9 cellular contexts compared by ENCODE assay signal in the genomic region with DNA sequence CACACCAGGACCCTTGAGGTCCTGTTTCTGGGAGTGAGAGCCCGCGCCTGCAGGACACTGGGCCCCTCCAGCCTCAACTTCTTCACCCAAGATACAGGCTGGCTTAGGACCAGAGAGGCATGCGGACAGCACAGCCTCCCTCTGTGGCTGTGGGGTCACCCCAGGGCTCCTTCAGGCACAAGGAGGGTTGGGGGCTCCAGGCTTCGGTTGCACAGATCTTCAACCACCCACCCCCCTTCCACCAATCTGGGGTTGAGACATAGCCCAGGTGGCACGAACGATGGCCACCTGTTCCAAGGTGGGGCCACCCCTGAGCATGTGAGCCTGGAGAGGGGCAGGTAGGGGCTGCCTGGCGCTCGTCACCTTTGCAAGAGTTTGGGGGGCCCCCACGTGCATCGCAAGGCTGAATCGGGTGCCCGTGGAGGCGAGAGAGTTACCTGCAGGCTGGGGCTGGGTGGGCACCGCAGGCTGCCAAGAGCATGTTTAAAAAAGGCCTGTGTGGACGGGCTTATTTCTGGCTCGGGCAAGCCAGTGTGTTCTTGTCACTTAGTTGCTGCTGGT. TPM values are rescaled to one million over a fixed set of nuclear protein-coding genes. Genes with fewer than 3 reads are reported as not detected.
A peak's percentile ranks its signal among the peaks of the same experiment; 100 is the strongest.
DNase-seq lines count a peak whose midpoint lies in the region; ATAC-seq and TF ChIP-seq lines count a peak whose summit lies in the region.
"Had no signal": no experiment of that assay in that cellular context is flagged by ENCODE, and none has a peak within 500 bp of the region (broad histone marks: within the 10 kb centered on the region; RNA-seq: fewer than 3 reads in every experiment).

No MANE protein-coding gene starts in this region.

- H3K27me3 ChIP-seq in CD4-positive, alpha-beta memory T cell (ENCODE audit: insufficient read depth, low read length), result no peaks in the 10 kb centered on the region
- no peaks in the 10 kb centered on the region for H3K27me3 ChIP-seq in OCI-LY3 (ENCODE audit: low read depth, low read length)

- H3K4me3 Mint-ChIP-seq in CD4-positive, alpha-beta memory T cell, result peak overlapping the region; percentile 76 to 86 (median 80)
- peak overlapping the region; percentile 68 for H3K4me3 Mint-ChIP-seq in osteocyte (ENCODE audit: unreplicated experiment)

- H3K9me3 ChIP-seq in CD4-positive, alpha-beta memory T cell (ENCODE audit: control insufficient read depth in 1 of 2, low read length in 2 of 2), result no peaks in the 10 kb centered on the region
- H3K9me3 ChIP-seq in OCI-LY3 (ENCODE audit: insufficient read depth, low read length), result no peaks in the 10 kb centered on the region

- ATAC-seq in GM18858 (IDR thresholded peaks at IDR 0.05; ENCODE audit: unreplicated experiment), result no peak
- no peak for ATAC-seq in GM21786 (IDR thresholded peaks at IDR 0.05; ENCODE audit: unreplicated experiment)

- intact Hi-C loops in CD4-positive, alpha-beta memory T cell (cut with micrococcal nuclease), result loop anchor here (5.0 kb wide), 2 partner anchors 110 to 700 kb away; a partner anchor contains a TSS

- no peak for TF ChIP-seq CTCF in OCI-LY3 (IDR thresholded peaks at IDR 0.05; ENCODE audit: low read depth, low read length)
- TF ChIP-seq CTCF in epithelial cell of esophagus (IDR thresholded peaks at IDR 0.05; ENCODE audit: insufficient read depth, low read depth, low read length, missing control alignments), result no peak
- no peak for TF ChIP-seq CTCF in osteocyte (IDR thresholded peaks at IDR 0.05)

- peak overlapping the region in 5 of 7 donors; percentile 48 to 82 (median 69) for H3K27ac Mint-ChIP-seq in CD4-positive, alpha-beta memory T cell
- H3K27ac Mint-ChIP-seq in osteocyte (ENCODE audit: unreplicated experiment), result no peak overlapping the region

- H3K27ac ChIP-seq in CD4-positive, alpha-beta memory T cell (ENCODE audit: low read depth, low read length), result peak overlapping the region; percentile 48
- no peak overlapping the region for H3K27ac ChIP-seq in OCI-LY3 (ENCODE audit: low read length)

- H3K4me1 Mint-ChIP-seq in CD4-positive, alpha-beta memory T cell, result peaks cover 15 to 64% (median 44%) of the 10 kb centered on the region in 4 donors
- H3K4me1 Mint-ChIP-seq in osteocyte (ENCODE audit: unreplicated experiment), result peaks cover 29% of the 10 kb centered on the region

- peaks cover 30% of the 10 kb centered on the region for H4K20me1 ChIP-seq in OCI-LY3 (ENCODE audit: insufficient read depth, low read length)

- H3K9me3 Mint-ChIP-seq in CD4-positive, alpha-beta memory T cell, result peaks cover 0 to 2% (median 0%) of the 10 kb centered on the region in 8 donors
- H3K9me3 Mint-ChIP-seq in osteocyte (ENCODE audit: unreplicated experiment), result no peaks in the 10 kb centered on the region

- no peak for DNase-seq in CD4-positive, alpha-beta memory T cell
- DNase-seq in epithelial cell of esophagus (ENCODE audit: low read depth) (no peak), osteocyte (ENCODE audit: extremely low spot score, unreplicated experiment) (no peak), cerebellar nuclear complex (lab: John Stamatoyannopoulos, UW) (no peak), NCI-H526 (lab: John Stamatoyannopoulos, UW) (no peak)
- DNase-seq: NCI-H146 had no signal

- peaks cover 61% of the 10 kb centered on the region for H3K4me1 ChIP-seq in CD4-positive, alpha-beta memory T cell (ENCODE audit: insufficient read depth, low read length)
- H3K4me1 ChIP-seq in OCI-LY3 (ENCODE audit: low read length), result peaks cover 13% of the 10 kb centered on the region

- H3K79me2 ChIP-seq in OCI-LY3 (ENCODE audit: low read length), result peaks cover 52% of the 10 kb centered on the region

- CTCF ChIA-PET in CD4-positive, alpha-beta memory T cell (lab: Charles Lee; ENCODE audit: partially characterized antibody), result no interaction called here

- peak overlapping the region; percentile 90 for H3K4me2 ChIP-seq in OCI-LY3 (ENCODE audit: low read length)

- H3K36me3 Mint-ChIP-seq in CD4-positive, alpha-beta memory T cell, result peaks cover 0 to 5% of the 10 kb centered on the region in 2 donors
- peaks cover under 1% of the 10 kb centered on the region for H3K36me3 Mint-ChIP-seq in osteocyte (ENCODE audit: unreplicated experiment)

- no peak overlapping the region for H2AFZ ChIP-seq in OCI-LY3 (ENCODE audit: low read depth, low read length)

- no peaks in the 10 kb centered on the region for H3K27me3 Mint-ChIP-seq in CD4-positive, alpha-beta memory T cell
- H3K27me3 Mint-ChIP-seq in osteocyte (ENCODE audit: unreplicated experiment), result no peaks in the 10 kb centered on the region

- peak overlapping the region; percentile 63 for H3K9ac ChIP-seq in OCI-LY3 (ENCODE audit: low read length)

- POLR2A ChIA-PET in CD4-positive, alpha-beta memory T cell (lab: Charles Lee; ENCODE audit: partially characterized antibody), result no interaction called here

- peak overlapping the region; percentile 12 to 57 for H3K4me3 ChIP-seq in CD4-positive, alpha-beta memory T cell (ENCODE audit: low read length in 2 of 2)
- H3K4me3 ChIP-seq in OCI-LY3 (ENCODE audit: low read length) (peak overlapping the region; percentile 79), epithelial cell of esophagus (ENCODE audit: low read length) (peak overlapping the region; percentile 74)

- H3K36me3 ChIP-seq in CD4-positive, alpha-beta memory T cell (ENCODE audit: insufficient read depth, low read length), result no peaks in the 10 kb centered on the region
- H3K36me3 ChIP-seq in OCI-LY3 (replicated peaks; ENCODE audit: low read depth, low read length), result peaks cover 4% of the 10 kb centered on the region

RNA-seq across cellular contexts. Expression of a gene that starts 1.2 kb away (rescaled TPM):
- 10 to 100 TPM; 80.0 to 81.7 TPM for total RNA-seq in CD4-positive, alpha-beta memory T cell
- polyA plus RNA-seq in CD4-positive, alpha-beta memory T cell, result 1 to 10 TPM; 1.0 to 7.0 TPM
- 102 and 108 TPM in 2 replicates for total RNA-seq in osteocyte

RNA-seq across cellular contexts. Expression of a gene that starts 15.7 kb away (rescaled TPM):
- total RNA-seq in CD4-positive, alpha-beta memory T cell, result 100 to 1,000 TPM; 110 to 126 TPM
- polyA plus RNA-seq in CD4-positive, alpha-beta memory T cell, result 10 to 100 TPM; 28.0 to 37.5 TPM
- total RNA-seq in osteocyte, result 60.8 and 62.9 TPM in 2 replicates

RNA-seq across cellular contexts. Expression of a gene that starts 16.9 kb away (rescaled TPM):
- 10 to 100 TPM; 61.9 to 67.9 TPM for total RNA-seq in CD4-positive, alpha-beta memory T cell
- 100 to 1,000 TPM in 1 of 2 donors, 10 to 100 TPM in 1; 87.0 to 111 TPM for polyA plus RNA-seq in CD4-positive, alpha-beta memory T cell
- total RNA-seq in osteocyte, result 97.0 and 104 TPM in 2 replicates

RNA-seq across cellular contexts. Expression of a gene that starts 18.1 kb away (rescaled TPM):
- total RNA-seq in CD4-positive, alpha-beta memory T cell, result not detected
- not detected for polyA plus RNA-seq in CD4-positive, alpha-beta memory T cell
- 0.56 and 1.6 TPM in 2 replicates for total RNA-seq in osteocyte

RNA-seq across cellular contexts. Expression of a gene that starts 52.7 kb away (rescaled TPM):
- total RNA-seq in CD4-positive, alpha-beta memory T cell, result 10 to 100 TPM; 47.6 to 48.2 TPM
- polyA plus RNA-seq in CD4-positive, alpha-beta memory T cell, result 1 to 10 TPM; 2.2 to 5.1 TPM
- total RNA-seq in osteocyte, result 44.0 and 45.1 TPM in 2 replicates
